Comparison of ENCODE assay signal across 2 cellular contexts in the genomic region with DNA sequence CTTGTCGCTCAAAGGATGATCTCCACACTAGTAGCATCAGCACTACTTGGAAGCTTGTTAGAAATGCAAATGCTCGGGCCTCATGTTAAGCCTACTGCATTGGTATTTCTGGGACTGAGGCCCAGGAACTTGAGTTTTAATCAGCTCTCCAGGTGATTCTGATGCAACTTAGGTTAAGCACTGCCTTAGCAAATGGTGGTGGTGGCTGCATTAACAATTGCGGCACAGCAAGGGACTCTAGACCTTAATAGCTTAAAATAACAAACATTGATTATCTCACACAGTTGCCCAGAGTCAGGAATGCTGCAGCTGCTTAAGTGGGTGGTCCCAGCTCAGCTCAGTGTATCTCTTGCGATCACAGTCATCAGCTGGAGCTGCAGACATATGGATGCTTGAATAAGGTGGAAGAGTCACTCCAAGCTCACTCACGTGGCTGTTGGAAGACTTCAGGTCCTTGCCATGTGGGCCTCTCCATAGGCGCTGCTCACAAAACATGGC.
TF ChIP-seq lines count a peak whose summit lies in the region.

No MANE protein-coding gene starts in this region.

TF ChIP-seq in HepG2, 621 proteins besides CTCF, POLR2A, EP300 and RAD21:
- TF ChIP-seq, protein P1, sequence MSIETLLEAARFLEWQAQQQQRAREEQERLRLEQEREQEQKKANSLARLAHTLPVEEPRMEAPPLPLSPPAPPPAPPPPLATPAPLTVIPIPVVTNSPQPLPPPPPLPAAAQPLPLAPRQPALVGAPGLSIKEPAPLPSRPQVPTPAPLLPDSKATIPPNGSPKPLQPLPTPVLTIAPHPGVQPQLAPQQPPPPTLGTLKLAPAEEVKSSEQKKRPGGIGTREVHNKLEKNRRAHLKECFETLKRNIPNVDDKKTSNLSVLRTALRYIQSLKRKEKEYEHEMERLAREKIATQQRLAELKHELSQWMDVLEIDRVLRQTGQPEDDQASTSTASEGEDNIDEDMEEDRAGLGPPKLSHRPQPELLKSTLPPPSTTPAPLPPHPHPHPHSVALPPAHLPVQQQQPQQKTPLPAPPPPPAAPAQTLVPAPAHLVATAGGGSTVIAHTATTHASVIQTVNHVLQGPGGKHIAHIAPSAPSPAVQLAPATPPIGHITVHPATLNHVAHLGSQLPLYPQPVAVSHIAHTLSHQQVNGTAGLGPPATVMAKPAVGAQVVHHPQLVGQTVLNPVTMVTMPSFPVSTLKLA (IDR thresholded peaks at IDR 0.05): peak; percentile 58
- no peak for TF ChIP-seq ZKSCAN5 (CRISPR knock-in tag; IDR thresholded peaks at IDR 0.05)
- no peak for TF ChIP-seq MEF2D (CRISPR knock-in tag; IDR thresholded peaks at IDR 0.05)
- no peak for TF ChIP-seq STAT6 (CRISPR knock-in tag; IDR thresholded peaks at IDR 0.05; ENCODE audit: borderline replicate concordance)

TF ChIP-seq in H1, 55 proteins besides CTCF, POLR2A, EP300 and RAD21:
- TF ChIP-seq SAP30 (IDR thresholded peaks at IDR 0.05; ENCODE audit: insufficient read depth, insufficient replicate concordance, low read length) (no peak), TAF1 (IDR thresholded peaks at IDR 0.05; ENCODE audit: low read depth, low read length) (0 out of 2 replicates have a peak, but pooled peaks have one; percentile 21), TEAD4 (IDR thresholded peaks at IDR 0.05; ENCODE audit: low read depth, low read length) (peak; percentile 53; the same call in 1 of the 2 replicates), CHD7 (IDR thresholded peaks at IDR 0.05; ENCODE audit: insufficient replicate concordance, low read length) (peak; percentile 69), HDAC2 (IDR thresholded peaks at IDR 0.05; ENCODE audit: borderline replicate concordance in 1 of 2, low read depth in 2 of 2, low read length in 2 of 2) (0 out of 4 replicates have a peak, but pooled peaks of 1 of the 2 experiments have one; percentile 32), SP1 (IDR thresholded peaks at IDR 0.05; ENCODE audit: low read depth, low read length) (0 out of 2 replicates have a peak, but pooled peaks have one; percentile 28), NANOG (IDR thresholded peaks at IDR 0.05; ENCODE audit: insufficient read depth, low read depth, low read length, poor library complexity, severe bottlenecking) (peak; percentile 84), TBP (IDR thresholded peaks at IDR 0.05; ENCODE audit: low read depth, low read length) (no peak), TCF12 (IDR thresholded peaks at IDR 0.05; ENCODE audit: low read depth, low read length) (peak; percentile 64; the same call in 1 of the 2 replicates), SP2 (IDR thresholded peaks at IDR 0.05; ENCODE audit: low read length) (no peak), CEBPB (IDR thresholded peaks at IDR 0.05; ENCODE audit: low read depth, low read length) (peak; percentile 93), E2F6 (IDR thresholded peaks at IDR 0.05) (peak; percentile 61; the same call in 1 of the 2 replicates), MAX (IDR thresholded peaks at IDR 0.05) (peak; percentile 84), KDM1A (IDR thresholded peaks at IDR 0.05; ENCODE audit: borderline replicate concordance, low read length) (0 out of 2 replicates have a peak, but pooled peaks have one; percentile 13)
- TF ChIP-seq, protein P2, sequence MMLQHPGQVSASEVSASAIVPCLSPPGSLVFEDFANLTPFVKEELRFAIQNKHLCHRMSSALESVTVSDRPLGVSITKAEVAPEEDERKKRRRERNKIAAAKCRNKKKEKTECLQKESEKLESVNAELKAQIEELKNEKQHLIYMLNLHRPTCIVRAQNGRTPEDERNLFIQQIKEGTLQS (IDR thresholded peaks at IDR 0.05; ENCODE audit: insufficient read depth, low read depth, low read length): 0 out of 2 replicates have a peak, but pooled peaks have one; percentile 22
